13 cellular contexts compared by ENCODE assay signal in genomic region chr5:178385472-178385853, GRCh38.
DNase-seq lines count a peak whose midpoint lies in the region; ATAC-seq, FAIRE-seq and TF ChIP-seq lines count a peak whose summit lies in the region.
"Had no signal": no experiment of that assay in that cellular context is flagged by ENCODE, and none has a peak within 500 bp of the region (broad histone marks: within the 10 kb centered on the region; RNA-seq: fewer than 3 reads in every experiment).

No MANE protein-coding gene starts in this region.

- no peak overlapping the region for H3K9ac ChIP-seq in kidney (ENCODE audit: low read length in 2 of 2)
- H3K9ac ChIP-seq: parathyroid adenoma had no signal

- intact Hi-C loops in left cardiac atrium (cut with DNase I) = no loop called here
- intact Hi-C loops in left ventricle myocardium superior (cut with micrococcal nuclease) = no loop called here
- intact Hi-C loops in kidney (cut with DNase I) = no loop called here
- intact Hi-C loops in mucosa of descending colon (cut with DNase I, micrococcal nuclease) = no loop called here
- intact Hi-C loops in activated CD4-positive, alpha-beta T cell treated with anti-CD3 and anti-CD28 coated beads, Interleukin-2, amount 10 ng/mL, durations not matched to agents 24 days and 14 days (cut with micrococcal nuclease) = no loop called here

- no peaks in the 10 kb centered on the region for H3K27me3 Mint-ChIP-seq in activated CD4-positive, alpha-beta T cell treated with anti-CD3 and anti-CD28 coated beads, Interleukin-2, amount 10 ng/mL, durations not matched to agents 24 days and 14 days

- no peak for FAIRE-seq in kidney (lab: Jason Lieb, UNC)
- FAIRE-seq in urothelium cell line (lab: Jason Lieb, UNC) = peak; percentile 71

- DNase-seq in left cardiac atrium = peak; percentile 14
- DNase-seq in left ventricle myocardium superior = no peak
- DNase-seq in RKO (ENCODE audit: low spot score) = peak; percentile 33
- peak; percentile 32 for DNase-seq in kidney
- peak; percentile 40 for DNase-seq in urothelium cell line (ENCODE audit: low spot score)
- DNase-seq in NCI-H2107 (lab: John Stamatoyannopoulos, UW) = no peak
- DNase-seq in mucosa of descending colon = no peak
- DNase-seq in activated CD4-positive, alpha-beta T cell treated with anti-CD3 and anti-CD28 coated beads, Interleukin-2, amount 10 ng/mL, durations not matched to agents 24 days and 14 days = no peak
- DNase-seq: anterior cingulate cortex, HCEC 1CT, MG63 had no signal

- no peaks in the 10 kb centered on the region for H3K36me3 ChIP-seq in kidney (ENCODE audit: control insufficient read depth in 1 of 2, insufficient read depth in 2 of 2, low read length in 2 of 2)
- H3K36me3 ChIP-seq in mucosa of descending colon (ENCODE audit: low read depth) = no peaks in the 10 kb centered on the region
- H3K36me3 ChIP-seq: thoracic aorta had no signal

- H3K4me1 ChIP-seq in kidney (ENCODE audit: control insufficient read depth in 1 of 2, insufficient read depth in 1 of 2, low read depth in 1 of 2, low read length in 2 of 2) = no peaks in the 10 kb centered on the region
- no peaks in the 10 kb centered on the region for H3K4me1 ChIP-seq in mucosa of descending colon (ENCODE audit: low read depth)

- H3K4me3 ChIP-seq in kidney (ENCODE audit: low read length in 2 of 2) (no peak overlapping the region), mucosa of descending colon (no peak overlapping the region)
- H3K4me3 ChIP-seq: MG63, thoracic aorta had no signal

- H3K9me3 ChIP-seq in kidney (ENCODE audit: control insufficient read depth in 1 of 2, low read length in 2 of 2) (no peaks in the 10 kb centered on the region), mucosa of descending colon (no peaks in the 10 kb centered on the region)
- H3K9me3 ChIP-seq: MG63, thoracic aorta had no signal

- no peak overlapping the region for H3K4me3 Mint-ChIP-seq in activated CD4-positive, alpha-beta T cell treated with anti-CD3 and anti-CD28 coated beads, Interleukin-2, amount 10 ng/mL, durations not matched to agents 24 days and 14 days

- TF ChIP-seq CTCF in kidney (IDR thresholded peaks at IDR 0.05; ENCODE audit: borderline replicate concordance, extremely low read depth, insufficient read depth) (no peak), mucosa of descending colon (IDR thresholded peaks at IDR 0.05) (no peak)

- no peaks in the 10 kb centered on the region for H3K36me3 Mint-ChIP-seq in activated CD4-positive, alpha-beta T cell treated with anti-CD3 and anti-CD28 coated beads, Interleukin-2, amount 10 ng/mL, durations not matched to agents 24 days and 14 days (ENCODE audit: low read depth)

- no peak overlapping the region for H3K27ac ChIP-seq in kidney (ENCODE audit: low read depth in 2 of 2, low read length in 2 of 2)
- H3K27ac ChIP-seq: parathyroid adenoma, thoracic aorta had no signal

- H3K27ac Mint-ChIP-seq in activated CD4-positive, alpha-beta T cell treated with anti-CD3 and anti-CD28 coated beads, Interleukin-2, amount 10 ng/mL, durations not matched to agents 24 days and 14 days = no peak overlapping the region

- H3K4me1 Mint-ChIP-seq in activated CD4-positive, alpha-beta T cell treated with anti-CD3 and anti-CD28 coated beads, Interleukin-2, amount 10 ng/mL, durations not matched to agents 24 days and 14 days = no peaks in the 10 kb centered on the region

- H3K9me3 Mint-ChIP-seq in activated CD4-positive, alpha-beta T cell treated with anti-CD3 and anti-CD28 coated beads, Interleukin-2, amount 10 ng/mL, durations not matched to agents 24 days and 14 days = no peaks in the 10 kb centered on the region

- ATAC-seq in left cardiac atrium (no peak), left ventricle myocardium superior (no peak), mucosa of descending colon (no peak)

Comparison
In these comparisons a context has a peak if more than half of its experiments do, and no peak if none do; other contexts are left out.
1. DNase-seq: peak in left cardiac atrium (single experiment), RKO (single experiment), kidney (single experiment) and urothelium cell line (single experiment); none in left ventricle myocardium superior (single experiment), NCI-H2107 (single experiment), mucosa of descending colon (0 of 3) and activated CD4-positive, alpha-beta T cell treated with anti-CD3 and anti-CD28 coated beads, Interleukin-2, amount 10 ng/mL, durations not matched to agents 24 days and 14 days (single experiment).